Comparison of ENCODE assay signal across 8 cellular contexts in the genomic region with DNA sequence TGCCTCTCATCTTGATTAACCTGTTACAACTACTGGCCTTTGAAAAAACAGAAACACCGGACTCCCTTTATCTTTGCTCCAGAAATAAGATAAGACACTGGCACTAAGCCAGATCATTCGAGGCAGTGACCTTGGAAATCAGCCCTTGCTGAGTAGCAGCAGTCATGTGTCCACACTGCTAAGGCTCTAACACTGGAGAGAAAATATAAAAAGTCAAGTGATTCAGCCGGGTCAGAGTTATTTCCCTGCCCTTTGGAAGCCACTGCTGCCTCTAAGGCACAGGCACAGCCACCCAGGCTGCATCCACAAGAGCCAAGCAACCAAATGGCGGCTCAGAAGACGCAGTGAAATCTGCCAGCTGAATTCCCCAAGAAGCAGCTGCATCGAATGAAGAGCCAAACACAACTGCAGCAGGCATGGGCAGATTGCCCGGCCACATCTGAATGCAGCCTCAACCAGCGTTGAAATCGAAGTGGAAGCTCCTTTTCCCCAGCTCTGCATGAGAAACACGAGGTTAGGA. TPM values are rescaled to one million over a fixed set of nuclear protein-coding genes. Genes with fewer than 3 reads are reported as not detected.
DNase-seq lines count a peak whose midpoint lies in the region; ATAC-seq and TF ChIP-seq lines count a peak whose summit lies in the region.

No MANE protein-coding gene starts in this region.

- H3K79me2 ChIP-seq in GM23248 (ENCODE audit: insufficient read depth), result no peaks in the 10 kb centered on the region

- no peak for TF ChIP-seq CTCF in sigmoid colon (IDR thresholded peaks at IDR 0.05)
- TF ChIP-seq CTCF in CD8-positive, alpha-beta T cell (IDR thresholded peaks at IDR 0.05), result no peak

- POLR2A ChIA-PET in CD8-positive, alpha-beta T cell (lab: Charles Lee), result no interaction called here

- DNase-seq in GM23248 (peak; percentile 56), SHP77 (lab: John Stamatoyannopoulos, UW) (peak; percentile 45 to 49), Right ventricle myocardium superior (peak; percentile 83), sigmoid colon (peak; percentile 83)
- DNase-seq in CD8-positive, alpha-beta T cell, result no peak

- intact Hi-C loops in Right ventricle myocardium superior (cut with DNase I), result no loop called here
- intact Hi-C loops in sigmoid colon (cut with DNase I), result loop anchor here (5.0 kb wide), 2 partner anchors 37 to 67 kb away; no protein-coding TSS in a partner anchor
- intact Hi-C loops in CD8-positive, alpha-beta T cell (cut with DNase I, micrococcal nuclease), result no loop called here

- H3K9me3 Mint-ChIP-seq in CD8-positive, alpha-beta T cell, result no peaks in the 10 kb centered on the region

- H3K36me3 ChIP-seq in GM23248 (ENCODE audit: low read depth), result no peaks in the 10 kb centered on the region
- H3K36me3 ChIP-seq in sigmoid colon, result peaks cover 14 to 89% (median 47%) of the 10 kb centered on the region in 4 donors
- H3K36me3 ChIP-seq in CD8-positive, alpha-beta T cell (ENCODE audit: insufficient read depth, low read length), result no peaks in the 10 kb centered on the region

- no peak for TF ChIP-seq EP300 in sigmoid colon (IDR thresholded peaks at IDR 0.05)

- peaks cover 40% of the 10 kb centered on the region for H3K4me1 ChIP-seq in GM23248 (ENCODE audit: insufficient read depth)
- peaks cover 0 to 96% (median 87%) of the 10 kb centered on the region in 4 donors for H3K4me1 ChIP-seq in sigmoid colon
- H3K4me1 ChIP-seq in CD8-positive, alpha-beta T cell (ENCODE audit: insufficient read depth, low read length), result no peaks in the 10 kb centered on the region

- no peaks in the 10 kb centered on the region for H3K27me3 ChIP-seq in GM23248 (replicated peaks; ENCODE audit: insufficient read depth)
- no peaks in the 10 kb centered on the region for H3K27me3 ChIP-seq in sigmoid colon
- H3K27me3 ChIP-seq in CD8-positive, alpha-beta T cell (ENCODE audit: insufficient read depth, low read length), result no peaks in the 10 kb centered on the region

- no peak overlapping the region for H3K4me3 Mint-ChIP-seq in CD8-positive, alpha-beta T cell

- in situ Hi-C loops in GM23248 (cut with MboI), result no loop called here

- 31 to 37% methylated on average over 10 of the region's 10 CpGs for WGBS in GM23248 (ENCODE audit: low coverage in 1 of 2, low lambda C conversion rate in 2 of 2, missing lambda C conversion rate in 2 of 2), 2 experiments
- 9 to 43% methylated on average over 10 of the region's 10 CpGs for WGBS in sigmoid colon, 2 donors

- H3K27ac ChIP-seq in GM23248 (no peak overlapping the region), sigmoid colon (peak overlapping the region; percentile 72 to 99 (median 78))
- no peak overlapping the region for H3K27ac ChIP-seq in CD8-positive, alpha-beta T cell (ENCODE audit: low read depth, low read length)

- H3F3A ChIP-seq in GM23248 (ENCODE audit: insufficient read depth), result peaks cover 37% of the 10 kb centered on the region

- no peak overlapping the region for H3K4me3 ChIP-seq in GM23248
- no peak overlapping the region for H3K4me3 ChIP-seq in sigmoid colon
- H3K4me3 ChIP-seq in CD8-positive, alpha-beta T cell (ENCODE audit: low read depth, low read length), result no peak overlapping the region

- CTCF ChIA-PET in CD8-positive, alpha-beta T cell (lab: Charles Lee), result no interaction called here

- no peak overlapping the region for H3K4me2 ChIP-seq in GM23248 (ENCODE audit: unreplicated experiment)

- H3K9me2 ChIP-seq in GM23248 (ENCODE audit: insufficient read depth), result no peaks in the 10 kb centered on the region

- TF ChIP-seq POLR2A in sigmoid colon (IDR thresholded peaks at IDR 0.05), result no peak

- H3K4me1 Mint-ChIP-seq in CD8-positive, alpha-beta T cell (ENCODE audit: low read depth), result no peaks in the 10 kb centered on the region

- no peak overlapping the region for H2AFZ ChIP-seq in GM23248

- H3K27me3 Mint-ChIP-seq in CD8-positive, alpha-beta T cell (ENCODE audit: low read depth), result no peaks in the 10 kb centered on the region

- H3K27ac Mint-ChIP-seq in CD8-positive, alpha-beta T cell, result no peak overlapping the region

- H4K20me1 ChIP-seq in GM23248 (ENCODE audit: insufficient read depth), result no peaks in the 10 kb centered on the region

- ATAC-seq in Right ventricle myocardium superior (ENCODE audit: poor library complexity), result peak; percentile 78
- ATAC-seq in CD8-positive, alpha-beta T cell, result no peak
- no peak for ATAC-seq in GM21528 (IDR thresholded peaks at IDR 0.05; ENCODE audit: low FRiP score, unreplicated experiment)
- no peak for ATAC-seq in HG02885 (IDR thresholded peaks at IDR 0.05; ENCODE audit: poor library complexity, unreplicated experiment)
- no peak for ATAC-seq in GM21619 (IDR thresholded peaks at IDR 0.05; ENCODE audit: unreplicated experiment)

- H3K36me3 Mint-ChIP-seq in CD8-positive, alpha-beta T cell, result peaks cover 51% of the 10 kb centered on the region

- H3K9me3 ChIP-seq in GM23248 (ENCODE audit: low read depth) (no peaks in the 10 kb centered on the region), sigmoid colon (no peaks in the 10 kb centered on the region)
- H3K9me3 ChIP-seq in CD8-positive, alpha-beta T cell (ENCODE audit: low read length), result no peaks in the 10 kb centered on the region

- no peak overlapping the region for H3K9ac ChIP-seq in GM23248

RNA-seq across cellular contexts. Expression of a gene that starts 40.7 kb away (rescaled TPM):
- 4.3 and 5.2 TPM in 2 replicates for total RNA-seq in GM23248 (2014; rRNA removed; shearing (Covaris generic))
- polyA plus RNA-seq in GM23248 (2016; fragmentation: Nextera tagmentation; extraction: Ambion mirVana) (3.2 and 3.4 TPM in 2 replicates), sigmoid colon (1 to 10 TPM in 2 of 3 donors, under 1 TPM in 1; 0.23 to 6.8 (median 1.8) TPM)
- total RNA-seq in Right ventricle myocardium superior (2.8 TPM), sigmoid colon (100 to 1,000 TPM; 179 to 346 (median 240) TPM)
- 1 to 10 TPM; 4.3 to 5.6 TPM for total RNA-seq in CD8-positive, alpha-beta T cell

Comparison
In these comparisons a context has a peak if more than half of its experiments do, and no peak if none do; other contexts are left out.
1. DNase-seq: peak in GM23248 (single experiment), SHP77 (2 of 2), Right ventricle myocardium superior (single experiment) and sigmoid colon (single experiment); none in CD8-positive, alpha-beta T cell (0 of 7).
2. H3K27ac ChIP-seq: peak in sigmoid colon (4 of 4); none in GM23248 (single experiment) and CD8-positive, alpha-beta T cell (single experiment).
3. RNA of a gene that starts 40.7 kb away (total RNA-seq): 179 to 346 TPM in sigmoid colon; 4.3 to 5.6 TPM in CD8-positive, alpha-beta T cell, 4.3 to 5.2 TPM in GM23248 and 2.8 TPM in Right ventricle myocardium superior (single experiment); every median in the first group is over 10 times any median in the second.